Comparison of ENCODE assay signal across 26 cellular contexts in the genomic region with DNA sequence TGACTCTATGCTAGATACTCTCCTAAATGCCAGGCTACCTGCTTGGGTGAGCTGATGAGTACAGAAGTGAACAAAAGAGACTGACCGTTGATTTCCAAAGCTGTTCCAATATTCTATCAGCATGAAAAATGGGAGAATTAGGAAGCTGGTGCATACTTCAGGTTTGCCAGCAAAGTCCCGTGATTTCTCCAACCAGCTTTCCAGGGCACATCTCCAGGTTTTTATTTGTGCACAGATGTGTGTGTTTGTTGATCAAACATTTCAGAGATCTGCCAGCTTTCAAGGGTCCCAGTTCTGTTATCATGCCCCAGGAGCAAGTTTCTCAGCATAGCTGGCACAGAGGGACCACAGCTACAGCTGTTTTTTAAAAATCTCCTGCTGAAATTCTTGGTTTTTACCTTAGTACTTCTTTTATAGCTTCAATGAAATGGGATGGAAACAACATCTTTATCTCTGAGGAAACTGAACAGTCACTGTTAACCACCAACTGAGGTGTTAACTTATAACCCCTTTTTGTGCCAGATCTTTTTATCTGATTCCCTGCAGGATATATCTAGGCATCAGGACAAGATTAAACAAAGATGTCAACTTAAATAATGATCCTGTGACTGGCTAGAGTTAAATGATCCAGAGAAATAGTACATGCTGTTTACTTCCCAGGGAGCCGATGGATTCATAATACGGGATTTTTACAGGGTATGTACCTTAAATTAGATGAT.
"Had no signal": no experiment of that assay in that cellular context is flagged by ENCODE, and none has a peak within 500 bp of the region (broad histone marks: within the 10 kb centered on the region; RNA-seq: fewer than 3 reads in every experiment).

No MANE protein-coding gene starts in this region.

- ATAC-seq: activated CD8-positive, alpha-beta T cell treated with anti-CD3 and anti-CD28 coated beads for 36 hours; activated naive CD8-positive, alpha-beta T cell treated with anti-CD3 and anti-CD28 coated beads, Interleukin-2, amount 50 U/mL, for 24 hours; esophagus mucosa; left cardiac atrium; naive thymus-derived CD8-positive, alpha-beta T cell; psoas muscle; stimulated activated naive CD8-positive, alpha-beta T cell treated with anti-CD3 and anti-CD28 coated beads, Interleukin-15, Interleukin-2, amounts not matched to agents 100 U/mL and 50 U/mL, for 24 hours; T-helper 17 cell had no signal

- H3K27ac Mint-ChIP-seq: activated B cell treated with CpG ODN at 0.5 μM for 24 hours; activated CD8-positive, alpha-beta T cell treated with anti-CD3 and anti-CD28 coated beads for 36 hours; activated naive CD4-positive, alpha-beta T cell treated with anti-CD3 and anti-CD28 coated beads, Interleukin-2, amount 50 U/mL, for 24 hours; activated naive CD8-positive, alpha-beta T cell treated with anti-CD3 and anti-CD28 coated beads, Interleukin-2, amount 50 U/mL, for 24 hours; activated T-helper 2 cell treated with anti-CD3 and anti-CD28 coated beads, Interferon-gamma antibody, Interleukin-2, Interleukin-4, amounts not matched to agents 10 μg/mL and 5 μg/mL and 100 μg/mL, durations not matched to agents 14 hours and 24 hours and 36 hours; naive thymus-derived CD8-positive, alpha-beta T cell; T-helper 17 cell had no signal

- H3K4me3 Mint-ChIP-seq: activated B cell treated with CpG ODN at 0.5 μM for 24 hours; activated CD8-positive, alpha-beta T cell treated with anti-CD3 and anti-CD28 coated beads for 36 hours; activated naive CD4-positive, alpha-beta T cell treated with anti-CD3 and anti-CD28 coated beads, Interleukin-2, amount 50 U/mL, for 24 hours; activated naive CD8-positive, alpha-beta T cell treated with anti-CD3 and anti-CD28 coated beads, Interleukin-2, amount 50 U/mL, for 24 hours; naive thymus-derived CD8-positive, alpha-beta T cell; neural crest cell; T-helper 17 cell had no signal

- H3K9me3 ChIP-seq: spleen, testis had no signal

- DNase-seq: activated B cell treated with CpG ODN at 0.5 μM for 24 hours; activated CD4-positive, alpha-beta T cell treated with anti-CD3 and anti-CD28 coated beads, Interleukin-2, amount 50 U/mL, for 1 hour; activated CD8-positive, alpha-beta T cell treated with anti-CD3 and anti-CD28 coated beads for 36 hours; activated naive CD8-positive, alpha-beta T cell treated with anti-CD3 and anti-CD28 coated beads, Interleukin-2, amount 50 U/mL, for 24 hours; activated T-cell treated with anti-CD3 and anti-CD28 coated beads, Interleukin-2, amount 50 U/mL, for 48 hours; amygdala; dorsolateral prefrontal cortex; effector memory CD4-positive, alpha-beta T cell; foreskin fibroblast; head of caudate nucleus; hippocampal formation; left cardiac atrium; naive thymus-derived CD8-positive, alpha-beta T cell; nucleus accumbens; psoas muscle; spleen; stimulated activated CD4-positive, alpha-beta T cell treated with anti-CD3 and anti-CD28 coated beads, Interleukin-4, amount 100 ng/mL, for 1 hour; stimulated activated naive CD8-positive, alpha-beta T cell treated with anti-CD3 and anti-CD28 coated beads, Interleukin-15, Interleukin-2, amounts not matched to agents 100 U/mL and 50 U/mL, for 24 hours; T-helper 17 cell; testis; trophoblast cell had no signal

- H3K27me3 Mint-ChIP-seq: activated B cell treated with CpG ODN at 0.5 μM for 24 hours; activated CD8-positive, alpha-beta T cell treated with anti-CD3 and anti-CD28 coated beads for 36 hours; activated naive CD8-positive, alpha-beta T cell treated with anti-CD3 and anti-CD28 coated beads, Interleukin-2, amount 50 U/mL, for 24 hours; naive thymus-derived CD8-positive, alpha-beta T cell; T-helper 17 cell had no signal

- H3K9ac ChIP-seq: parathyroid adenoma had no signal

- H3K36me3 ChIP-seq: spleen had no signal

- H3K4me1 ChIP-seq: parathyroid adenoma, psoas muscle, spleen, testis had no signal

- H3K4me1 Mint-ChIP-seq: activated B cell treated with CpG ODN at 0.5 μM for 24 hours; activated naive CD4-positive, alpha-beta T cell treated with anti-CD3 and anti-CD28 coated beads, Interleukin-2, amount 50 U/mL, for 24 hours; activated naive CD8-positive, alpha-beta T cell treated with anti-CD3 and anti-CD28 coated beads, Interleukin-2, amount 50 U/mL, for 24 hours; naive thymus-derived CD8-positive, alpha-beta T cell; neural crest cell; T-helper 17 cell had no signal

- H3K27ac ChIP-seq: dorsolateral prefrontal cortex, parathyroid adenoma, psoas muscle, spleen, testis had no signal

- H3K27me3 ChIP-seq: dorsolateral prefrontal cortex, spleen, testis had no signal

- H3K4me3 ChIP-seq: dorsolateral prefrontal cortex, psoas muscle, spleen, testis had no signal

- H3K36me3 Mint-ChIP-seq: activated naive CD4-positive, alpha-beta T cell treated with anti-CD3 and anti-CD28 coated beads, Interleukin-2, amount 50 U/mL, for 24 hours; naive thymus-derived CD8-positive, alpha-beta T cell had no signal

- H3K9me3 Mint-ChIP-seq: activated naive CD4-positive, alpha-beta T cell treated with anti-CD3 and anti-CD28 coated beads, Interleukin-2, amount 50 U/mL, for 24 hours; activated T-helper 2 cell treated with anti-CD3 and anti-CD28 coated beads, Interferon-gamma antibody, Interleukin-2, Interleukin-4, amounts not matched to agents 10 μg/mL and 5 μg/mL and 100 μg/mL, durations not matched to agents 14 hours and 24 hours and 36 hours had no signal
